8 cellular contexts compared by ENCODE assay signal in the genomic region with DNA sequence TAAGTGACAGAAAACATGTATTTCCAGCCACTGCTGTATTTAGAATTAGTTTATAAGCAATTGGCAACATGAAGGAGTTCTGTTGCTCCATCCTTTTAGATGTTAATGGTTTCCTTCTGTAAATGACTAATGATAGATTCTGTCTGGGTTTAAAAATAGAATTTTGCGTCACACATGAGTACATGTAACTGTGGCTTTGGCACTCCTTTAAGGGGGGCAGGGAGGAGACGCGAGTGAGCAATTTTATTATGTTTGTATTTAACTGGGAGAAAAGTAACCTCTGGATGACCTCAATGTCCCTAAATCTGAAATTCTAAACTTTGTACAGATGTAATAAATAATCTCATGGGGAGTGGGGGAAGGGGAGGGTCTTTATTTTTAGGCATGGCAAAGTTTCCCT.
A peak's percentile ranks its signal among the peaks of the same experiment; 100 is the strongest.
DNase-seq lines count a peak whose midpoint lies in the region; ATAC-seq and TF ChIP-seq lines count a peak whose summit lies in the region.

No MANE protein-coding gene starts in this region.

- in situ Hi-C loops in GM23248 (cut with MboI): no loop called here

- peak overlapping the region; percentile 45 for H3K4me3 ChIP-seq in ACC112 (ENCODE audit: low read depth, low read length)
- peak overlapping the region; percentile 38 for H3K4me3 ChIP-seq in GM23248
- peak overlapping the region; percentile 11; the same call in 1 of the 2 replicates for H3K4me3 ChIP-seq in OCI-LY3 (ENCODE audit: low read length)
- no peak overlapping the region for H3K4me3 ChIP-seq in gastroesophageal sphincter

- H3K9ac ChIP-seq in GM23248: peak overlapping the region; percentile 61
- no peak overlapping the region for H3K9ac ChIP-seq in OCI-LY3 (ENCODE audit: low read length)

- H3K4me3 Mint-ChIP-seq in activated T-cell treated with anti-CD3 and anti-CD28 coated beads, Interleukin-2, amount 50 U/mL, for 72 hours: no peak overlapping the region

- H3K4me1 ChIP-seq in ACC112 (ENCODE audit: control insufficient read depth, insufficient read depth, low read length, unreplicated experiment) (peaks cover 40% of the 10 kb centered on the region), GM23248 (ENCODE audit: insufficient read depth) (peaks cover 63% of the 10 kb centered on the region), OCI-LY3 (ENCODE audit: low read length) (peaks cover 12% of the 10 kb centered on the region), gastroesophageal sphincter (peaks cover 7 to 40% (median 9%) of the 10 kb centered on the region in 3 donors)

- 0% methylated on average over 3 of the region's 3 CpGs for WGBS in GM23248 (ENCODE audit: low coverage in 1 of 2, low lambda C conversion rate in 2 of 2, missing lambda C conversion rate in 2 of 2), 2 experiments
- 0% methylated on average over 3 of the region's 3 CpGs for WGBS in gastroesophageal sphincter (ENCODE audit: low coverage in 1 of 2), 2 donors

- H4K20me1 ChIP-seq in GM23248 (ENCODE audit: insufficient read depth) (no peaks in the 10 kb centered on the region), OCI-LY3 (ENCODE audit: insufficient read depth, low read length) (no peaks in the 10 kb centered on the region)

- H3K9me2 ChIP-seq in GM23248 (ENCODE audit: insufficient read depth): no peaks in the 10 kb centered on the region

- TF ChIP-seq POLR2A in gastroesophageal sphincter (IDR thresholded peaks at IDR 0.05): no peak

- H3K36me3 Mint-ChIP-seq in activated T-cell treated with anti-CD3 and anti-CD28 coated beads, Interleukin-2, amount 50 U/mL, for 72 hours (ENCODE audit: insufficient read depth in 2 of 2): peaks cover 0 to 16% of the 10 kb centered on the region in 2 donors

- peak; percentile 7 for TF ChIP-seq EP300 in gastroesophageal sphincter (IDR thresholded peaks at IDR 0.05)

- H3K9me3 Mint-ChIP-seq in activated T-cell treated with anti-CD3 and anti-CD28 coated beads, Interleukin-2, amount 50 U/mL, for 72 hours: no peaks in the 10 kb centered on the region

- H3K79me2 ChIP-seq in ACC112 (ENCODE audit: control insufficient read depth, insufficient read depth, low read length, unreplicated experiment) (no peaks in the 10 kb centered on the region), GM23248 (ENCODE audit: insufficient read depth) (no peaks in the 10 kb centered on the region), OCI-LY3 (ENCODE audit: low read length) (no peaks in the 10 kb centered on the region)

- DNase-seq in GM23248 (peak; percentile 97), smooth muscle cell of the brain vasculature (ENCODE audit: low read depth, low spot score) (peak; percentile 66), NCI-H510A (lab: John Stamatoyannopoulos, UW) (no peak)
- DNase-seq in activated T-cell treated with anti-CD3 and anti-CD28 coated beads, Interleukin-2, amount 50 U/mL, for 72 hours: no peak

- H3K27ac ChIP-seq in ACC112 (ENCODE audit: low read depth, low read length): peak overlapping the region; percentile 85
- H3K27ac ChIP-seq in GM23248: peak overlapping the region; percentile 91
- no peak overlapping the region for H3K27ac ChIP-seq in OCI-LY3 (ENCODE audit: low read length)
- peak overlapping the region; percentile 72 to 79 (median 75) for H3K27ac ChIP-seq in gastroesophageal sphincter

- no peak for TF ChIP-seq CTCF in OCI-LY3 (IDR thresholded peaks at IDR 0.05; ENCODE audit: low read depth, low read length)
- no peak for TF ChIP-seq CTCF in gastroesophageal sphincter (IDR thresholded peaks at IDR 0.05)

- no peaks in the 10 kb centered on the region for H3K4me1 Mint-ChIP-seq in activated T-cell treated with anti-CD3 and anti-CD28 coated beads, Interleukin-2, amount 50 U/mL, for 72 hours (ENCODE audit: low read depth)

- H3K9me3 ChIP-seq in GM23248 (ENCODE audit: low read depth) (no peaks in the 10 kb centered on the region), OCI-LY3 (ENCODE audit: insufficient read depth, low read length) (no peaks in the 10 kb centered on the region), gastroesophageal sphincter (no peaks in the 10 kb centered on the region)

- ATAC-seq in gastroesophageal sphincter: peak; percentile 93
- ATAC-seq in activated T-cell treated with anti-CD3 and anti-CD28 coated beads, Interleukin-2, amount 50 U/mL, for 72 hours (replicated peaks in 1 of 2): no peak
- ATAC-seq in GM19452 (IDR thresholded peaks at IDR 0.05; ENCODE audit: unreplicated experiment): no peak

- H3K27me3 Mint-ChIP-seq in activated T-cell treated with anti-CD3 and anti-CD28 coated beads, Interleukin-2, amount 50 U/mL, for 72 hours (ENCODE audit: low read depth): no peaks in the 10 kb centered on the region

- peaks cover 43% of the 10 kb centered on the region for H3F3A ChIP-seq in GM23248 (ENCODE audit: insufficient read depth)

- H3K27me3 ChIP-seq in ACC112 (ENCODE audit: insufficient read depth, low read length) (no peaks in the 10 kb centered on the region), GM23248 (replicated peaks; ENCODE audit: insufficient read depth) (no peaks in the 10 kb centered on the region), OCI-LY3 (ENCODE audit: low read depth, low read length) (no peaks in the 10 kb centered on the region), gastroesophageal sphincter (no peaks in the 10 kb centered on the region)

- H3K27ac Mint-ChIP-seq in activated T-cell treated with anti-CD3 and anti-CD28 coated beads, Interleukin-2, amount 50 U/mL, for 72 hours: no peak overlapping the region

- H2AFZ ChIP-seq in ACC112 (ENCODE audit: low read length, unreplicated experiment) (no peak overlapping the region), GM23248 (no peak overlapping the region), OCI-LY3 (ENCODE audit: low read depth, low read length) (no peak overlapping the region)

- no peaks in the 10 kb centered on the region for H3K36me3 ChIP-seq in ACC112 (ENCODE audit: insufficient read depth, low read length)
- no peaks in the 10 kb centered on the region for H3K36me3 ChIP-seq in GM23248 (ENCODE audit: low read depth)
- peaks cover 7% of the 10 kb centered on the region for H3K36me3 ChIP-seq in OCI-LY3 (replicated peaks; ENCODE audit: low read depth, low read length)
- peaks cover 0 to 24% of the 10 kb centered on the region in 2 donors for H3K36me3 ChIP-seq in gastroesophageal sphincter

- H3K4me2 ChIP-seq in GM23248 (ENCODE audit: unreplicated experiment): peak overlapping the region; percentile 76
- H3K4me2 ChIP-seq in OCI-LY3 (ENCODE audit: low read length): peak overlapping the region; percentile 49

Comparison
In these comparisons a context has a peak if more than half of its experiments do, and no peak if none do; other contexts are left out.
1. H3K4me3 ChIP-seq: peak in ACC112 (single experiment), GM23248 (single experiment) and OCI-LY3 (single experiment); none in gastroesophageal sphincter (0 of 2).
2. DNase-seq: peak in GM23248 (single experiment) and smooth muscle cell of the brain vasculature (single experiment); none in NCI-H510A (single experiment) and activated T-cell treated with anti-CD3 and anti-CD28 coated beads, Interleukin-2, amount 50 U/mL, for 72 hours (0 of 2).